ENCODE assay signal across 8 cellular contexts in genomic region chr6:124961784-124962611, GRCh38. TPM values are rescaled to one million over a fixed set of nuclear protein-coding genes. Genes with fewer than 3 reads are reported as not detected.
DNase-seq lines count a peak whose midpoint lies in the region; ATAC-seq lines count a peak whose summit lies in the region.

A gene with protein sequence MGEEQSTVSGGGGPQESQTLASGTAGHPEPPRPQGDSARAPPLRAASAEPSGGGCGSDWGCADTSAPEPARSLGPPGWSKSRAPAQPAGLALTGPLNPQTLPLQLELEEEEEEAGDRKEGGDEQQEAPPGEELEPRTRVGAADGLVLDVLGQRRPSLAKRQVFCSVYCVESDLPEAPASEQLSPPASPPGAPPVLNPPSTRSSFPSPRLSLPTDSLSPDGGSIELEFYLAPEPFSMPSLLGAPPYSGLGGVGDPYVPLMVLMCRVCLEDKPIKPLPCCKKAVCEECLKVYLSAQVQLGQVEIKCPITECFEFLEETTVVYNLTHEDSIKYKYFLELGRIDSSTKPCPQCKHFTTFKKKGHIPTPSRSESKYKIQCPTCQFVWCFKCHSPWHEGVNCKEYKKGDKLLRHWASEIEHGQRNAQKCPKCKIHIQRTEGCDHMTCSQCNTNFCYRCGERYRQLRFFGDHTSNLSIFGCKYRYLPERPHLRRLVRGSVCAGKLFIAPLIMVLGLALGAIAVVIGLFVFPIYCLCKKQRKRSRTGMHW (plus strand): TSS chr6:124962437. CDS start chr6:124962545, 108 bp downstream.

- peak; percentile 16 for DNase-seq in stimulated activated CD4-positive, alpha-beta T cell treated with anti-CD3 and anti-CD28 coated beads, Interleukin-4, amount 100 ng/mL, for 1 hour
- no peak for DNase-seq in stimulated activated CD4-positive, alpha-beta T cell treated with anti-CD3 and anti-CD28 coated beads, Interleukin-4, amount 100 ng/mL, for 4 hours
- peak; percentile 46 for DNase-seq in NCI-H2171 (lab: John Stamatoyannopoulos, UW)
- DNase-seq in amniotic epithelial cell (ENCODE audit: low read depth) = peak; percentile 60
- DNase-seq in cardiac septum (ENCODE audit: low spot score) = peak; percentile 88
- DNase-seq in nucleus accumbens (lab: John Stamatoyannopoulos, UW) = peak in 51 of 56 donors; percentile 22 to 78 (median 58)
- no peak for DNase-seq in MV-4-11 (lab: John Stamatoyannopoulos, UW)

- intact Hi-C loops in cardiac septum (cut with DNase I) = loop anchor here (5.0 to 10.0 kb wide), 2 partner anchors 140 to 233 kb away; no protein-coding TSS in a partner anchor

- no peak for ATAC-seq in HG02885 (IDR thresholded peaks at IDR 0.05; ENCODE audit: poor library complexity, unreplicated experiment)

RNA-seq across cellular contexts. Expression of the gene that starts here (rescaled TPM):
- total RNA-seq in cardiac septum = 28.1 TPM

Comparison
In these comparisons a context has a peak if more than half of its experiments do, and no peak if none do; other contexts are left out.
1. DNase-seq: peak in stimulated activated CD4-positive, alpha-beta T cell treated with anti-CD3 and anti-CD28 coated beads, Interleukin-4, amount 100 ng/mL, for 1 hour (single experiment), NCI-H2171 (single experiment), amniotic epithelial cell (single experiment), cardiac septum (single experiment) and nucleus accumbens (51 of 56); none in stimulated activated CD4-positive, alpha-beta T cell treated with anti-CD3 and anti-CD28 coated beads, Interleukin-4, amount 100 ng/mL, for 4 hours (0 of 2) and MV-4-11 (single experiment).